In genomic region chr17:36133629-36134259, GRCh38 we compare ENCODE assay signal across 18 cellular contexts. TPM values are rescaled to one million over a fixed set of nuclear protein-coding genes. Genes with fewer than 3 reads are reported as not detected.
DNase-seq lines count a peak whose midpoint lies in the region; ATAC-seq lines count a peak whose summit lies in the region.
"Had no signal": no experiment of that assay in that cellular context is flagged by ENCODE, and none has a peak within 500 bp of the region (broad histone marks: within the 10 kb centered on the region; RNA-seq: fewer than 3 reads in every experiment).

No MANE protein-coding gene starts in this region.

- DNase-seq in DMS79 treated with DMSO at 0.1 percent for 48 hours (lab: John Stamatoyannopoulos, UW) (peak; percentile 82), NCI-H345 treated with DMSO at 0.1 percent for 48 hours (lab: John Stamatoyannopoulos, UW; ENCODE audit: unreplicated experiment) (peak; percentile 69), epidermal melanocyte (ENCODE audit: insufficient read length, low spot score) (peak; percentile 77), naive B cell (no peak), NCI-H2029 treated with DMSO at 0.1 percent for 48 hours (lab: John Stamatoyannopoulos, UW) (no peak), UCSD-AML1 (lab: John Stamatoyannopoulos, UW; ENCODE audit: unreplicated experiment) (no peak)
- DNase-seq in stimulated activated CD4-positive, alpha-beta T cell treated with anti-CD3 and anti-CD28 coated beads, Interleukin-4, amount 100 ng/mL, for 24 hours, result no peak
- DNase-seq: activated CD4-positive, CD25-positive, alpha-beta regulatory T cell treated with anti-CD3 and anti-CD28 coated beads, Interleukin-2, amount 50 U/mL, for 72 hours; activated CD8-positive, alpha-beta memory T cell treated with anti-CD3 and anti-CD28 coated beads, Interleukin-2, amount 50 U/mL, for 4 hours; caudate nucleus; MG63; naive thymus-derived CD8-positive, alpha-beta T cell; NCI-H226; PC-3; stimulated activated CD4-positive, alpha-beta T cell treated with anti-CD3 and anti-CD28 coated beads, Interleukin-1b, Interleukin-23, amount 100 ng/mL, for 48 hours; T-cell had no signal

- peak overlapping the region in 4 of 6 donors; percentile 19 to 96 (median 52) for H3K27ac Mint-ChIP-seq in naive B cell
- H3K27ac Mint-ChIP-seq: activated naive CD4-positive, alpha-beta T cell treated with anti-CD3 and anti-CD28 coated beads, Interleukin-2, amount 50 U/mL, for 72 hours; naive thymus-derived CD8-positive, alpha-beta T cell; T-cell had no signal

- peaks cover 0 to 7% (median 5%) of the 10 kb centered on the region in 7 donors for H3K9me3 Mint-ChIP-seq in naive B cell
- H3K9me3 Mint-ChIP-seq: T-cell had no signal

- H3K4me3 Mint-ChIP-seq in naive B cell, result peak overlapping the region in 3 of 8 donors; percentile 6 to 86 (median 76)
- H3K4me3 Mint-ChIP-seq: naive thymus-derived CD8-positive, alpha-beta T cell; T-cell had no signal

- peaks cover 82 to 93% (median 86%) of the 10 kb centered on the region in 3 donors for H3K4me1 Mint-ChIP-seq in naive B cell
- H3K4me1 Mint-ChIP-seq: T-cell had no signal

- peaks cover 6 to 8% of the 10 kb centered on the region in 2 donors for H3K36me3 Mint-ChIP-seq in naive B cell
- H3K36me3 Mint-ChIP-seq: activated naive CD4-positive, alpha-beta T cell treated with anti-CD3 and anti-CD28 coated beads, Interleukin-2, amount 50 U/mL, for 72 hours; naive thymus-derived CD8-positive, alpha-beta T cell; T-cell had no signal

- ATAC-seq in naive B cell (ENCODE audit: low read depth in 2 of 2) (no peak), HG03135 (IDR thresholded peaks at IDR 0.05; ENCODE audit: unreplicated experiment) (no peak)
- ATAC-seq: activated naive CD4-positive, alpha-beta T cell treated with anti-CD3 and anti-CD28 coated beads, Interleukin-2, amount 50 U/mL, for 72 hours; naive thymus-derived CD8-positive, alpha-beta T cell; PC-3; T-cell had no signal

- no peaks in the 10 kb centered on the region for H3K27me3 Mint-ChIP-seq in naive B cell

RNA-seq across cellular contexts. Expression of gene CCL4, which starts 30.1 kb away (rescaled TPM):
- polyA plus RNA-seq in naive B cell (ENCODE audit: low read depth in 6 of 6), result 10 to 100 TPM in 3 of 6 donors, 1 to 10 TPM in 2, under 1 TPM in 1; 0.79 to 43.5 (median 19.5) TPM

RNA-seq across cellular contexts. Expression of gene TBC1D3B, which starts 42.7 kb away (rescaled TPM):
- under 1 TPM in 1 of 6 donors, not detected in 5; 0.73 TPM for polyA plus RNA-seq in naive B cell (ENCODE audit: low read depth in 6 of 6)
- polyA plus RNA-seq: naive thymus-derived CD8-positive, alpha-beta T cell had no signal

RNA-seq across cellular contexts. Expression of gene CCL3, which starts 43.8 kb away (rescaled TPM):
- polyA plus RNA-seq in naive B cell (ENCODE audit: low read depth in 6 of 6), result 10 to 100 TPM in 3 of 6 donors, 1 to 10 TPM in 3; 7.0 to 36.8 (median 13.0) TPM

Comparison
In these comparisons a context has a peak if more than half of its experiments do, and no peak if none do; other contexts are left out.
1. DNase-seq: peak in DMS79 treated with DMSO at 0.1 percent for 48 hours (single experiment), NCI-H345 treated with DMSO at 0.1 percent for 48 hours (single experiment) and epidermal melanocyte (single experiment); none in naive B cell (single experiment), NCI-H2029 treated with DMSO at 0.1 percent for 48 hours (single experiment), UCSD-AML1 (single experiment) and stimulated activated CD4-positive, alpha-beta T cell treated with anti-CD3 and anti-CD28 coated beads, Interleukin-4, amount 100 ng/mL, for 24 hours (single experiment).